ENCODE assay signal across 30 cellular contexts in the genomic region with DNA sequence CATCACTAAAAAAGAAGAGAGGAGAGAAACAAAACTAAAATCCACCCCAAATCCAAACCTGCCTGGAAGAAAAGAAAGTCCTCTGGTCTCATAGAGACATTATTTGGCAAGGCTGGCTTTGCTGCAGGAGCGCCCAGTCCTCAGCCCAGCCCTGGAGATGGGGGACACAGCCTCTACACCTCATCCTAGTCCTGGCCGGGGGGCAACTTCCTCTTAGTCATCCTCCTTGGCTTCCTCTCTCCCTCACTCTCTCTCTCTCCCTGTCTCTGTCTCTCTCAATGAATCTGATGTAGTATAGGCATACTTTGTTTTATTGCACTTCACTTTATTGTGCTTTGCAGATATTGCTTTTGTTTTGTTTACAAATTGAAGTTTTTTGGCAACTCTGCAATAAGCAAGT. TPM values are rescaled to one million over a fixed set of nuclear protein-coding genes. Genes with fewer than 3 reads are reported as not detected.
"Had no signal": no experiment of that assay in that cellular context is flagged by ENCODE, and none has a peak within 500 bp of the region (broad histone marks: within the 10 kb centered on the region; RNA-seq: fewer than 3 reads in every experiment).

No MANE protein-coding gene starts in this region.

- H3K27me3 ChIP-seq: Peyer's patch, SJCRH30 had no signal

- H3K36me3 ChIP-seq: Peyer's patch, SJCRH30 had no signal

- FAIRE-seq: K562, TTC549 had no signal

- DNase-seq: activated CD4-positive, alpha-beta memory T cell treated with anti-CD3 and anti-CD28 coated beads, Interleukin-2, amount 10 ng/mL, durations not matched to agents 7 days and 5 days; activated CD4-positive, alpha-beta T cell treated with anti-CD3 and anti-CD28 coated beads, Interleukin-2, amount 10 ng/mL, durations not matched to agents 7 days and 5 days; activated CD4-positive, CD25-positive, alpha-beta regulatory T cell; activated gamma-delta T cell; activated naive CD4-positive, alpha-beta T cell treated with anti-CD3 and anti-CD28 coated beads for 36 hours; activated T-cell treated with anti-CD3 and anti-CD28 coated beads for 4 hours; activated T-cell treated with anti-CD3 and anti-CD28 coated beads, Interleukin-2, amount 50 U/mL, for 48 hours; amygdala; caudate nucleus; Karpas-422; NCI-H1092; NCI-H1417; NCI-H1694 treated with DMSO at 0.1 percent for 48 hours; NCI-H2029 treated with DMSO at 0.1 percent for 48 hours; NCI-H510A treated with DMSO at 0.1 percent for 48 hours; NCI-H69; NK-92 treated with Interleukin-12 subunit alpha and Interleukin-12 subunit beta, amount 100 ng/mL, for 24 hours; OCI-M1; Peyer's patch; Right ventricle myocardium superior; SJCRH30; T-helper 17 cell; T1000 had no signal

- ATAC-seq: activated T-helper 17 cell treated with anti-CD3 and anti-CD28 coated beads, Interleukin-2, amount 50 U/mL, for 72 hours; K562; T-helper 17 cell had no signal

- H3K4me3 ChIP-seq: K562, Peyer's patch, SJCRH30 had no signal

- H3K4me1 ChIP-seq: Peyer's patch, SJCRH30 had no signal

- H3K9me3 ChIP-seq: Peyer's patch, SJCRH30 had no signal

- H3K27ac ChIP-seq: Peyer's patch, RWPE1, SJCRH30, VCaP had no signal

RNA-seq across cellular contexts. Expression of gene MAGEB10, which starts 55.8 kb away (rescaled TPM):
- total RNA-seq: activated CD4-positive, alpha-beta memory T cell treated with anti-CD3 and anti-CD28 coated beads, Interleukin-2, amount 10 ng/mL, durations not matched to agents 7 days and 5 days; activated CD4-positive, alpha-beta T cell treated with anti-CD3 and anti-CD28 coated beads, Interleukin-2, amount 10 ng/mL, durations not matched to agents 7 days and 5 days; activated CD8-positive, alpha-beta memory T cell treated with anti-CD3 and anti-CD28 coated beads for 36 hours; activated naive CD4-positive, alpha-beta T cell treated with anti-CD3 and anti-CD28 coated beads for 36 hours; activated T-helper 17 cell treated with anti-CD3 and anti-CD28 coated beads, Interleukin-2, amount 50 U/mL, for 72 hours; chondrocyte; Peyer's patch; Right ventricle myocardium superior; SJCRH30; T-helper 17 cell had no signal
